ENCODE assay signal across 1 cellular context in the genomic region with DNA sequence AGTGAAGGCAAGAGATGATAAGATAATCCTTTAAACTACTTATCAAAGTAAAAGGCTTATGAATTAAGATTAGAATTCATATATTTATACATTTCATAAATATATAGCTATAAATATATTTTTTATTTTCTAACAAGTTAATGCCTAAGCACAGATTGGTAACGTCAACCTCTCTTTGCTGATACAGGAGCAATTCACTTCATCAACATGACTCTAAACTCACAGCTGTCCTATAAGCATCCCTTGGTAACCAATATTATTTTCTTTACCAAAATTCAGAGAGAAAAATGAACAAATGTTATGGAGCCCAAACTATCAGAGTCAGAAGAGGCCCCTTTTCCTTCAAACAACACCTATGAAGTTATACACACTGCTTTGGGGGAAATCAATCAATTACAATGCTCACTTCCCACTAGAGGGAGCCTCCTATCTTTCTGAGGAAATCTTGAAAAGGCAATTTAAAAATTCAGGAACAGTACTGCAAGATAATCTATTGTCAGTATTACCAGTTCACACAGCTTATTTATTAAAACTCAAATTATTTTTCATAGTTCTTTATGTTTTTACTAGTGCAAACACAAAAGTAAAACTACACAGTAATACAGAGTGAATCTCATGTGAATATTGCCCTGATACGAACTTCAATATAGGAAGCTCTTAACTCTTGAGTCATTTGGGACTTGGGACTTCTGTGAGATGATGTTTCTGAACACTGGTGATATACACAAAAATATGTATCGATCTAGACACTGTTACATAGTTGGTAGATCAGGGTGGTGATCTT.
TF ChIP-seq lines count a peak whose summit lies in the region.

No MANE protein-coding gene starts in this region.

TF ChIP-seq in HCT116, 20 proteins besides CTCF, POLR2A, EP300 and RAD21 (continued from another document):
- TF ChIP-seq, protein P1, sequence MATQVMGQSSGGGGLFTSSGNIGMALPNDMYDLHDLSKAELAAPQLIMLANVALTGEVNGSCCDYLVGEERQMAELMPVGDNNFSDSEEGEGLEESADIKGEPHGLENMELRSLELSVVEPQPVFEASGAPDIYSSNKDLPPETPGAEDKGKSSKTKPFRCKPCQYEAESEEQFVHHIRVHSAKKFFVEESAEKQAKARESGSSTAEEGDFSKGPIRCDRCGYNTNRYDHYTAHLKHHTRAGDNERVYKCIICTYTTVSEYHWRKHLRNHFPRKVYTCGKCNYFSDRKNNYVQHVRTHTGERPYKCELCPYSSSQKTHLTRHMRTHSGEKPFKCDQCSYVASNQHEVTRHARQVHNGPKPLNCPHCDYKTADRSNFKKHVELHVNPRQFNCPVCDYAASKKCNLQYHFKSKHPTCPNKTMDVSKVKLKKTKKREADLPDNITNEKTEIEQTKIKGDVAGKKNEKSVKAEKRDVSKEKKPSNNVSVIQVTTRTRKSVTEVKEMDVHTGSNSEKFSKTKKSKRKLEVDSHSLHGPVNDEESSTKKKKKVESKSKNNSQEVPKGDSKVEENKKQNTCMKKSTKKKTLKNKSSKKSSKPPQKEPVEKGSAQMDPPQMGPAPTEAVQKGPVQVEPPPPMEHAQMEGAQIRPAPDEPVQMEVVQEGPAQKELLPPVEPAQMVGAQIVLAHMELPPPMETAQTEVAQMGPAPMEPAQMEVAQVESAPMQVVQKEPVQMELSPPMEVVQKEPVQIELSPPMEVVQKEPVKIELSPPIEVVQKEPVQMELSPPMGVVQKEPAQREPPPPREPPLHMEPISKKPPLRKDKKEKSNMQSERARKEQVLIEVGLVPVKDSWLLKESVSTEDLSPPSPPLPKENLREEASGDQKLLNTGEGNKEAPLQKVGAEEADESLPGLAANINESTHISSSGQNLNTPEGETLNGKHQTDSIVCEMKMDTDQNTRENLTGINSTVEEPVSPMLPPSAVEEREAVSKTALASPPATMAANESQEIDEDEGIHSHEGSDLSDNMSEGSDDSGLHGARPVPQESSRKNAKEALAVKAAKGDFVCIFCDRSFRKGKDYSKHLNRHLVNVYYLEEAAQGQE (IDR thresholded peaks at IDR 0.05; ENCODE audit: low read depth) = no peak
- no peak for TF ChIP-seq ELF1 (IDR thresholded peaks at IDR 0.05; ENCODE audit: borderline replicate concordance, low read depth)
- no peak for TF ChIP-seq CBX3 (IDR thresholded peaks at IDR 0.05; ENCODE audit: low read depth)
